Comparison of ENCODE assay signal across 18 cellular contexts in genomic region chr9:8876303-8876702, GRCh38.
"Had no signal": no experiment of that assay in that cellular context is flagged by ENCODE, and none has a peak within 500 bp of the region (broad histone marks: within the 10 kb centered on the region; RNA-seq: fewer than 3 reads in every experiment).

No MANE protein-coding gene starts in this region.

- H3K9me3 ChIP-seq: esophagus squamous epithelium, prostate gland, right lobe of liver, suprapubic skin, thyroid gland had no signal

- DNase-seq: effector CD8-positive, alpha-beta T cell; esophagus squamous epithelium; foreskin fibroblast; kidney; left cardiac atrium; mammary epithelial cell; occipital lobe; right lobe of liver; stimulated activated CD4-positive, alpha-beta T cell treated with anti-CD3 and anti-CD28 coated beads, Interleukin-4, amount 100 ng/mL, for 1 hour; stimulated activated CD8-positive, alpha-beta memory T cell treated with anti-CD3 and anti-CD28 coated beads, Interleukin-4, amount 100 ng/mL, for 48 hours; stimulated activated naive CD8-positive, alpha-beta T cell treated with anti-CD3 and anti-CD28 coated beads, Interleukin-15, Interleukin-2, amounts not matched to agents 100 U/mL and 50 U/mL, for 24 hours; thyroid gland had no signal

- H3K27me3 ChIP-seq: esophagus squamous epithelium, right lobe of liver, suprapubic skin, thyroid gland had no signal

- FAIRE-seq: kidney, urothelium cell line had no signal

- H3K36me3 ChIP-seq: esophagus squamous epithelium, prostate gland, right lobe of liver, suprapubic skin, thyroid gland had no signal

- H3K4me1 ChIP-seq: esophagus squamous epithelium, prostate gland, suprapubic skin, thyroid gland had no signal

- H3K4me3 ChIP-seq: coronary artery, esophagus squamous epithelium, prostate gland, right lobe of liver, suprapubic skin, thyroid gland had no signal

- ATAC-seq: left cardiac atrium; right lobe of liver; stimulated activated effector memory CD8-positive, alpha-beta T cell treated with anti-CD3 and anti-CD28 coated beads, Interleukin-12 subunit alpha, Interleukin-12 subunit beta, amount 100 ng/mL, for 72 hours; stimulated activated naive CD8-positive, alpha-beta T cell treated with anti-CD3 and anti-CD28 coated beads, Interleukin-15, Interleukin-2, amounts not matched to agents 100 U/mL and 50 U/mL, for 24 hours had no signal

- H3K9ac ChIP-seq: parathyroid adenoma had no signal

- H3K27ac ChIP-seq: coronary artery, esophagus squamous epithelium, parathyroid adenoma, prostate gland, right lobe of liver, suprapubic skin, thyroid gland had no signal
